ENCODE assay signal across 23 cellular contexts in the genomic region with DNA sequence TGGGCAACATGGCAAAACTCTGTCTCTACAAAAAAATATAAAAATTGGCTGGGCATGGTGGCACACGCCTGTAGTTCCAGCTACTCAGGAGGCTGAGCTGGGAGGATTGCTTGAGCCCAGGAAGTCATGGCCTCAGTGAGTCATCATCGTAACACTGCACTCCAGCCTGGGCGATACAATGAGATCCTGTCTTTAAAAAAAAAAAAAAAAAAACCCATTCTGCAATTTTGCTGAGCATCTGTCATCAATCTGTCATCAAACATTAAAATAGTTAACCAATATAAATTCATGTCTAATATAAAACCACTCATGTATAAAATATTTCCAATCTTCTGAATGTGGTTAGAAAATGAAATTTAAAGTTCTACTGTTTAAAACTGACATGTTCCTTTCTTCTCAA. TPM values are rescaled to one million over a fixed set of nuclear protein-coding genes. Genes with fewer than 3 reads are reported as not detected.
DNase-seq lines count a peak whose midpoint lies in the region; ATAC-seq, FAIRE-seq and TF ChIP-seq lines count a peak whose summit lies in the region.
"Had no signal": no experiment of that assay in that cellular context is flagged by ENCODE, and none has a peak within 500 bp of the region (broad histone marks: within the 10 kb centered on the region; RNA-seq: fewer than 3 reads in every experiment).

No MANE protein-coding gene starts in this region.

- intact Hi-C loops in aorta (cut with DNase I): no loop called here

- H3K27me3 ChIP-seq in aorta (ENCODE audit: control insufficient read depth in 1 of 2, insufficient read depth in 2 of 2, low read length in 1 of 2): no peaks in the 10 kb centered on the region
- H3K27me3 ChIP-seq: body of pancreas, upper lobe of right lung had no signal

- H3K4me3 ChIP-seq in aorta (ENCODE audit: low read length in 2 of 2): no peak overlapping the region
- H3K4me3 ChIP-seq: body of pancreas, prostate gland, skin epidermis, upper lobe of right lung had no signal

- ATAC-seq in GM19351 (IDR thresholded peaks at IDR 0.05; ENCODE audit: unreplicated experiment) (no peak), aorta (ENCODE audit: low FRiP score) (no peak)
- ATAC-seq: body of pancreas; stimulated activated naive CD8-positive, alpha-beta T cell treated with anti-CD3 and anti-CD28 coated beads, Interleukin-15, amount 100 ng/mL, for 72 hours; upper lobe of right lung had no signal

- no peaks in the 10 kb centered on the region for H3K9me3 ChIP-seq in aorta (ENCODE audit: control insufficient read depth, low read length)
- H3K9me3 ChIP-seq: body of pancreas, prostate gland, upper lobe of right lung had no signal

- H3K36me3 ChIP-seq in aorta (ENCODE audit: control insufficient read depth in 1 of 2, insufficient read depth in 2 of 2, low read length in 1 of 2): no peaks in the 10 kb centered on the region
- H3K36me3 ChIP-seq: prostate gland, upper lobe of right lung had no signal

- peak; percentile 17 for DNase-seq in H4 (ENCODE audit: low spot score)
- DNase-seq in RCC 7860 (ENCODE audit: low spot score): peak; percentile 15
- peak; percentile 58 for DNase-seq in epithelial cell of prostate (ENCODE audit: low read depth, low spot score)
- no peak for DNase-seq in activated effector memory CD4-positive, alpha-beta T cell treated with anti-CD3 and anti-CD28 coated beads, Interleukin-2, amount 50 U/mL, for 16 hours
- DNase-seq in aorta: no peak
- no peak for DNase-seq in middle frontal gyrus (ENCODE audit: extremely low spot score, low spot score)
- DNase-seq: activated CD4-positive, CD25-positive, alpha-beta regulatory T cell treated with anti-CD3 and anti-CD28 coated beads, Interleukin-2, amount 50 U/mL, for 72 hours; activated naive CD8-positive, alpha-beta T cell treated with anti-CD3 and anti-CD28 coated beads for 36 hours; body of pancreas; cortex of kidney; Karpas-422; NCI-H1417 treated with DMSO at 0.1 percent for 48 hours; NCI-H69; OCI-M1; stimulated activated CD4-positive, alpha-beta T cell treated with anti-CD3 and anti-CD28 coated beads, Interleukin-2, amount 100 ng/mL, for 48 hours; stimulated activated naive CD8-positive, alpha-beta T cell treated with anti-CD3 and anti-CD28 coated beads, Interleukin-15, amount 100 ng/mL, for 72 hours; T1000; upper lobe of right lung had no signal

- FAIRE-seq in RCC 7860 (lab: Jason Lieb, UNC): peak; percentile 47

- TF ChIP-seq CTCF in 22Rv1 (IDR thresholded peaks at IDR 0.05): no peak

- peaks cover 6 to 7% of the 10 kb centered on the region in 2 donors for H3K4me1 ChIP-seq in aorta (ENCODE audit: control insufficient read depth in 1 of 2, insufficient read depth in 2 of 2, low read length in 2 of 2)
- H3K4me1 ChIP-seq: upper lobe of right lung had no signal

- H3K27ac ChIP-seq in 22Rv1: peak overlapping the region; percentile 96
- peak overlapping the region; percentile 91 for H3K27ac ChIP-seq in epithelial cell of prostate
- no peak overlapping the region for H3K27ac ChIP-seq in aorta (ENCODE audit: low read depth in 1 of 2, low read length in 2 of 2)
- H3K27ac ChIP-seq: upper lobe of right lung had no signal

- 69 to 93% methylated on average over 3 of the region's 3 CpGs for WGBS in aorta, 2 donors

RNA-seq across cellular contexts. Expression of a gene that starts 56.9 kb away (rescaled TPM):
- 0.27 TPM in 1 of 2 replicates, not detected in the other for total RNA-seq in H4 (2014; rRNA removed; shearing (Covaris generic))
- under 1 TPM; 0.10 to 0.33 TPM for total RNA-seq in aorta
- under 1 TPM in 1 of 2 donors, not detected in 1; 0.38 TPM for polyA plus RNA-seq in aorta
- total RNA-seq: HT-29 had no signal

Comparison
In these comparisons a context has a peak if more than half of its experiments do, and no peak if none do; other contexts are left out.
1. H3K27ac ChIP-seq: peak in 22Rv1 (single experiment) and epithelial cell of prostate (single experiment); none in aorta (0 of 2).
2. DNase-seq: peak in H4 (single experiment), RCC 7860 (single experiment) and epithelial cell of prostate (single experiment); none in activated effector memory CD4-positive, alpha-beta T cell treated with anti-CD3 and anti-CD28 coated beads, Interleukin-2, amount 50 U/mL, for 16 hours (single experiment), aorta (0 of 2) and middle frontal gyrus (single experiment).